In the genomic region with DNA sequence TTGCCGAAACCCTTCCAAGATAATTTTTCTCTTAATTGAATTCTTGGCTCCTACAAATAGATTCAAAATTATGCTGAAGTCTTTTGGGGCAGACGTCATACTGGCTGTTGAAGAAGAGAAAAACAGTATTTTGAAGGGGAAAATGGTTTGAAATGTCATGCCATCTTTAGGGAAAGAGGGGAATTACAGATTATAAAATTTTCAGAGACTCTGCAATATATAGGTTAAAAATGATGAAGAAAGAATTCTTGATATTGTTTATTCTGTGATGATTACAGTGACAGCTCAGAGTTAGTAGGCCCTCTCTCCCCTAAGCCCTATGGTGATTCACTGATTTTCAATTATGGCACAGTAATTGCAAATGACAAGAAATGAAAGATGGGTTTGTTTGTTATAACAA, we compare ENCODE assay signal across 11 cellular contexts.
A peak's percentile ranks its signal among the peaks of the same experiment; 100 is the strongest.
DNase-seq lines count a peak whose midpoint lies in the region; ATAC-seq and TF ChIP-seq lines count a peak whose summit lies in the region.
"Had no signal": no experiment of that assay in that cellular context is flagged by ENCODE, and none has a peak within 500 bp of the region (broad histone marks: within the 10 kb centered on the region; RNA-seq: fewer than 3 reads in every experiment).

No MANE protein-coding gene starts in this region.

- no peak overlapping the region for H3K4me3 Mint-ChIP-seq in activated CD4-positive, alpha-beta T cell treated with anti-CD3 and anti-CD28 coated beads, Interleukin-2, amount 10 ng/mL, durations not matched to agents 24 days and 14 days
- H3K4me3 Mint-ChIP-seq: activated CD8-positive, alpha-beta memory T cell treated with anti-CD3 and anti-CD28 coated beads, Interleukin-2, amount 10 ng/mL, durations not matched to agents 7 days and 5 days had no signal

- no peak overlapping the region for H3K27ac Mint-ChIP-seq in activated CD4-positive, alpha-beta T cell treated with anti-CD3 and anti-CD28 coated beads, Interleukin-2, amount 10 ng/mL, durations not matched to agents 24 days and 14 days
- H3K27ac Mint-ChIP-seq: activated CD8-positive, alpha-beta memory T cell treated with anti-CD3 and anti-CD28 coated beads, Interleukin-2, amount 10 ng/mL, durations not matched to agents 7 days and 5 days had no signal

- H3K4me1 ChIP-seq in BE2C (no peaks in the 10 kb centered on the region), Karpas-422 (ENCODE audit: low read length) (no peaks in the 10 kb centered on the region), transverse colon (no peaks in the 10 kb centered on the region)

- no peak overlapping the region for H2AFZ ChIP-seq in Karpas-422 (ENCODE audit: low read length)

- H3K36me3 Mint-ChIP-seq in activated CD4-positive, alpha-beta T cell treated with anti-CD3 and anti-CD28 coated beads, Interleukin-2, amount 10 ng/mL, durations not matched to agents 24 days and 14 days (ENCODE audit: low read depth): no peaks in the 10 kb centered on the region
- H3K36me3 Mint-ChIP-seq: activated CD8-positive, alpha-beta memory T cell treated with anti-CD3 and anti-CD28 coated beads, Interleukin-2, amount 10 ng/mL, durations not matched to agents 7 days and 5 days had no signal

- no peaks in the 10 kb centered on the region for H3K9me3 ChIP-seq in BE2C
- no peaks in the 10 kb centered on the region for H3K9me3 ChIP-seq in Karpas-422 (ENCODE audit: low read length)
- no peaks in the 10 kb centered on the region for H3K9me3 ChIP-seq in transverse colon

- no peaks in the 10 kb centered on the region for H3K79me2 ChIP-seq in Karpas-422 (ENCODE audit: low read length)

- H4K20me1 ChIP-seq in Karpas-422 (ENCODE audit: insufficient read depth, low read depth, low read length): no peaks in the 10 kb centered on the region

- H3K36me3 ChIP-seq in BE2C (no peaks in the 10 kb centered on the region), Karpas-422 (ENCODE audit: insufficient read depth, low read length) (no peaks in the 10 kb centered on the region), transverse colon (no peaks in the 10 kb centered on the region)

- 0 out of 2 replicates have a peak, but pooled peaks have one; percentile 21 for TF ChIP-seq CTCF in BE2C (IDR thresholded peaks at IDR 0.05; ENCODE audit: low read depth, low read length)
- TF ChIP-seq CTCF in cardiac fibroblast (IDR thresholded peaks at IDR 0.05; ENCODE audit: low read depth, low read length): peak; percentile 30
- TF ChIP-seq CTCF in transverse colon (IDR thresholded peaks at IDR 0.05): no peak

- no peaks in the 10 kb centered on the region for H3K4me1 Mint-ChIP-seq in activated CD4-positive, alpha-beta T cell treated with anti-CD3 and anti-CD28 coated beads, Interleukin-2, amount 10 ng/mL, durations not matched to agents 24 days and 14 days
- H3K4me1 Mint-ChIP-seq: activated CD8-positive, alpha-beta memory T cell treated with anti-CD3 and anti-CD28 coated beads, Interleukin-2, amount 10 ng/mL, durations not matched to agents 7 days and 5 days had no signal

- no peak overlapping the region for H3K4me2 ChIP-seq in Karpas-422 (ENCODE audit: low read depth, low read length, poor library complexity, severe bottlenecking)

- in situ Hi-C loops in transverse colon (cut with MboI; ENCODE audit: low pct_ligation_motif_present in 1 of 4, low pct_unique_long_range_greater_than_20kb in 1 of 4, low sequenced_read_pairs in 3 of 4): no loop called here

- H3K9me3 Mint-ChIP-seq in activated CD4-positive, alpha-beta T cell treated with anti-CD3 and anti-CD28 coated beads, Interleukin-2, amount 10 ng/mL, durations not matched to agents 24 days and 14 days: no peaks in the 10 kb centered on the region

- no peak overlapping the region for H3K9ac ChIP-seq in Karpas-422 (ENCODE audit: low read length)

- ATAC-seq in GM18867 (IDR thresholded peaks at IDR 0.05; ENCODE audit: unreplicated experiment) (no peak), GM21825 (IDR thresholded peaks at IDR 0.05; ENCODE audit: unreplicated experiment) (no peak)
- ATAC-seq: activated CD8-positive, alpha-beta memory T cell treated with anti-CD3 and anti-CD28 coated beads, Interleukin-2, amount 10 ng/mL, durations not matched to agents 7 days and 5 days had no signal

- no peak for TF ChIP-seq EP300 in transverse colon (IDR thresholded peaks at IDR 0.05; ENCODE audit: low read depth)

- H3K27ac ChIP-seq in Karpas-422 (ENCODE audit: low read length) (no peak overlapping the region), transverse colon (no peak overlapping the region)

- 36 to 65% methylated on average over 2 of the region's 2 CpGs for WGBS in transverse colon (ENCODE audit: low coverage in 1 of 2), 2 donors

- no peak for TF ChIP-seq POLR2A in transverse colon (IDR thresholded peaks at IDR 0.05)

- H3K27me3 Mint-ChIP-seq in activated CD4-positive, alpha-beta T cell treated with anti-CD3 and anti-CD28 coated beads, Interleukin-2, amount 10 ng/mL, durations not matched to agents 24 days and 14 days: peaks cover 11% of the 10 kb centered on the region

- intact Hi-C loops in activated CD4-positive, alpha-beta T cell treated with anti-CD3 and anti-CD28 coated beads, Interleukin-2, amount 10 ng/mL, durations not matched to agents 24 days and 14 days (cut with micrococcal nuclease): no loop called here
- intact Hi-C loops in transverse colon (cut with DNase I; ENCODE audit: low total_unique reads): no loop called here

- H3K27me3 ChIP-seq in BE2C: peaks cover 34% of the 10 kb centered on the region
- no peaks in the 10 kb centered on the region for H3K27me3 ChIP-seq in Karpas-422 (ENCODE audit: low read length)
- H3K27me3 ChIP-seq in transverse colon: no peaks in the 10 kb centered on the region

- DNase-seq in BE2C (no peak), Karpas-422 (peak; percentile 42), cardiac fibroblast (ENCODE audit: low read depth in 2 of 2) (peak; percentile 38 to 49), medulla oblongata (ENCODE audit: extremely low spot score) (peak; percentile 26), transverse colon (no peak)
- no peak for DNase-seq in activated CD4-positive, alpha-beta T cell treated with anti-CD3 and anti-CD28 coated beads, Interleukin-2, amount 10 ng/mL, durations not matched to agents 24 days and 14 days
- DNase-seq: activated CD8-positive, alpha-beta memory T cell treated with anti-CD3 and anti-CD28 coated beads, Interleukin-2, amount 10 ng/mL, durations not matched to agents 7 days and 5 days; anterior cingulate cortex had no signal

- H3K4me3 ChIP-seq in BE2C (ENCODE audit: low read depth, low read length) (no peak overlapping the region), Karpas-422 (ENCODE audit: low read length) (no peak overlapping the region), cardiac fibroblast (replicated peaks in 1 of 2; ENCODE audit: low read depth in 2 of 2, low read length in 2 of 2) (no peak overlapping the region), transverse colon (no peak overlapping the region)
- H3K4me3 ChIP-seq: lung had no signal

- H3K9me2 ChIP-seq in Karpas-422 (replicated peaks; ENCODE audit: insufficient read depth, low read length): no peaks in the 10 kb centered on the region

Comparison
In these comparisons a context has a peak if more than half of its experiments do, and no peak if none do; other contexts are left out.
1. DNase-seq: peak in Karpas-422 (single experiment), cardiac fibroblast (2 of 2) and medulla oblongata (single experiment); none in BE2C (single experiment), activated CD4-positive, alpha-beta T cell treated with anti-CD3 and anti-CD28 coated beads, Interleukin-2, amount 10 ng/mL, durations not matched to agents 24 days and 14 days (single experiment) and transverse colon (single experiment).
2. CTCF ChIP-seq: peak in BE2C (single experiment) and cardiac fibroblast (single experiment); none in transverse colon (0 of 5).